Comparison of ENCODE assay signal across 24 cellular contexts in the genomic region with DNA sequence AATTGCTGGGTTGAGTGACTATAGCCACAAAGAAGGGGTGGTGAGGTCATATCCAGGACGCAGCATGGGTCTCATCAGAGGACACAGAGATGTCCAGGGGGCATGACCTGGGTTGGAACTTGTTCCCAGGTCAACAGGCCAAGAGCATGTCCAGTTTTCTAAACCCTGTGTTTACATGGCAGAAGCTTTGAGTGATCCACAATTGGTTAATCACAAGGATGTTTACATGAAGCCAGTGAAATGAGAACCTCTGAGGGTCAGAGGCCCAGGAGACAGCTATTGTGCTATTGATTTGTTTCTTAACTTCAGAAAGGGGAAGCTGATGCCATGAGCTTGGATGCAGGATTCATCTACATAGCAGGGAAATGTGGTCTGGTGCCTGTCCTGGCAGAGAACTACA. TPM values are rescaled to one million over a fixed set of nuclear protein-coding genes. Genes with fewer than 3 reads are reported as not detected.
"Had no signal": no experiment of that assay in that cellular context is flagged by ENCODE, and none has a peak within 500 bp of the region (broad histone marks: within the 10 kb centered on the region; RNA-seq: fewer than 3 reads in every experiment).

No MANE protein-coding gene starts in this region.

- ATAC-seq: activated CD8-positive, alpha-beta T cell treated with anti-CD3 and anti-CD28 coated beads, Interleukin-2, amount 10 ng/mL, durations not matched to agents 7 days and 5 days; Panc1; Right ventricle myocardium inferior had no signal

- DNase-seq: activated CD4-positive, alpha-beta T cell treated with anti-CD3 and anti-CD28 coated beads for 48 hours; activated CD4-positive, alpha-beta T cell treated with anti-CD3 and anti-CD28 coated beads, Interleukin-2, amount 50 U/mL, for 4 hours; activated CD4-positive, CD25-positive, alpha-beta regulatory T cell treated with anti-CD3 and anti-CD28 coated beads, Interleukin-2, amount 50 U/mL, for 72 hours; activated CD8-positive, alpha-beta memory T cell treated with anti-CD3 and anti-CD28 coated beads, Interleukin-2, amount 50 U/mL, for 48 hours; activated CD8-positive, alpha-beta T cell treated with anti-CD3 and anti-CD28 coated beads, Interleukin-2, amount 10 ng/mL, durations not matched to agents 7 days and 5 days; activated naive CD4-positive, alpha-beta T cell; activated T-cell treated with anti-CD3 and anti-CD28 coated beads, Interleukin-2, amount 50 U/mL, for 1 hour; aorta; caudate nucleus; NCI-H1092; NCI-H1694 treated with DMSO at 0.1 percent for 48 hours; NCI-H2029 treated with DMSO at 0.1 percent for 48 hours; NCI-H345; NCI-H510A; NCI-H526 treated with DMSO at 0.1 percent for 48 hours; NK-92 treated with Interleukin-12 subunit alpha and Interleukin-12 subunit beta, amount 100 ng/mL, for 24 hours; OCI-M1; RPMI8226 had no signal

- H3K36me3 Mint-ChIP-seq: activated naive CD4-positive, alpha-beta T cell treated with anti-CD3 and anti-CD28 coated beads, Interleukin-2, amount 50 U/mL, for 24 hours had no signal

- H3K27ac Mint-ChIP-seq: activated CD8-positive, alpha-beta T cell treated with anti-CD3 and anti-CD28 coated beads, Interleukin-2, amount 10 ng/mL, durations not matched to agents 7 days and 5 days; activated naive CD4-positive, alpha-beta T cell treated with anti-CD3 and anti-CD28 coated beads, Interleukin-2, amount 50 U/mL, for 24 hours; T-helper 1 cell treated with Interleukin-12 subunit alpha and Interleukin-12 subunit beta and Interleukin-4 antibody, amounts not matched to agents 30 μg/mL and 1 μg/mL, for 36 hours had no signal

- H3K9me3 Mint-ChIP-seq: activated naive CD4-positive, alpha-beta T cell treated with anti-CD3 and anti-CD28 coated beads, Interleukin-2, amount 50 U/mL, for 24 hours; T-helper 1 cell treated with Interleukin-12 subunit alpha and Interleukin-12 subunit beta and Interleukin-4 antibody, amounts not matched to agents 30 μg/mL and 1 μg/mL, for 36 hours had no signal

- H3K4me1 Mint-ChIP-seq: activated naive CD4-positive, alpha-beta T cell treated with anti-CD3 and anti-CD28 coated beads, Interleukin-2, amount 50 U/mL, for 24 hours had no signal

- H3K4me3 Mint-ChIP-seq: activated CD8-positive, alpha-beta T cell treated with anti-CD3 and anti-CD28 coated beads, Interleukin-2, amount 10 ng/mL, durations not matched to agents 7 days and 5 days; activated naive CD4-positive, alpha-beta T cell treated with anti-CD3 and anti-CD28 coated beads, Interleukin-2, amount 50 U/mL, for 24 hours; T-helper 1 cell treated with Interleukin-12 subunit alpha and Interleukin-12 subunit beta and Interleukin-4 antibody, amounts not matched to agents 30 μg/mL and 1 μg/mL, for 36 hours had no signal

RNA-seq across cellular contexts. Expression of a gene that starts 42.3 kb away (rescaled TPM):
- total RNA-seq: LHCN-M2, M059J had no signal
